15 cellular contexts compared by ENCODE assay signal in the genomic region with DNA sequence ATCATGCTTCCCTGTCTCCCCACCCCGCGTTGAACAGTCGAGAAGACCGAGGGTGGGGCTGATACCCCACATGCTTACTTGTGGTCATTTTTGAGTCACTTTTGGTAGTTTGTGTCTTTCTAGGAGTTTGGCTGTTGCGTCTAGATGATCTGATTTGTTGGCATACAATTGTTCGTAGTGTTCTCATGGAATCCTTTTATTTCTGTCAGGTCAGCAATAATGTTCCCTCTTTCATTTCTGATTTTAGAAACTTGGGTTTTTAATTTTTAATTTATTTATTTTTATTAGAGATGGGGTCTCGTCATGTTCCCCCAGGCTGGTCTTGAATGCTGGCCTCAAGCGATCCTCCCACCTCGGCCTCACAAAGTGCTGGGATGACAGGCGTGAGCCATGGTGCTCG. TPM values are rescaled to one million over a fixed set of nuclear protein-coding genes. Genes with fewer than 3 reads are reported as not detected.
DNase-seq lines count a peak whose midpoint lies in the region; ATAC-seq, FAIRE-seq and TF ChIP-seq lines count a peak whose summit lies in the region.
"Had no signal": no experiment of that assay in that cellular context is flagged by ENCODE, and none has a peak within 500 bp of the region (broad histone marks: within the 10 kb centered on the region; RNA-seq: fewer than 3 reads in every experiment).

No MANE protein-coding gene starts in this region.

- H3K9ac ChIP-seq in BLaER1 treated with 17β-estradiol and CSF1 and Interleukin-3, amounts not matched to agents 10 nM and 100 nM, result no peak overlapping the region
- H3K9ac ChIP-seq in IMR-90 (ENCODE audit: low read depth, low read length), result no peak overlapping the region
- H3K9ac ChIP-seq in GM12878 (ENCODE audit: control insufficient read depth, insufficient read depth, low read length), result no peak overlapping the region

- H3K79me2 ChIP-seq in GM12878 (ENCODE audit: control insufficient read depth, insufficient read depth, low read length), result peaks cover 3% of the 10 kb centered on the region; the same call in 1 of the 2 replicates

- ATAC-seq in IMR-90 (ENCODE audit: low read depth), result no peak
- ATAC-seq in GM12878, result no peak
- ATAC-seq in memory B cell (ENCODE audit: low read depth), result no peak

- H3K9me3 Mint-ChIP-seq in memory B cell, result no peaks in the 10 kb centered on the region
- H3K9me3 Mint-ChIP-seq: T-helper 2 cell treated with Interferon-gamma antibody and Interleukin-4, amounts not matched to agents 5 μg/mL and 100 μg/mL, for 36 hours had no signal

- TF ChIP-seq EP300 in GM12878 (IDR thresholded peaks at IDR 0.05; ENCODE audit: borderline replicate concordance in 1 of 2, control insufficient read depth in 1 of 2, low read depth in 2 of 2, low read length in 2 of 2), result no peak

- H2BK15ac ChIP-seq in IMR-90 (ENCODE audit: low read depth, low read length), result no peak overlapping the region

- RAD21 ChIA-PET in GM12878 (lab: Charles Lee; ENCODE audit: unreplicated experiment), result interaction anchor here (0.7 to 2.7 kb wide), 5 partner anchors 13 to 45 kb away, joined by 3 to 28 read pairs (median 6); partner anchors contain the start of gene SH3TC1

- H4K20me1 ChIP-seq in BLaER1 treated with 17β-estradiol and CSF1 and Interleukin-3, amounts not matched to agents 10 nM and 100 nM, result peaks cover 0 to 100% (median 22%) of the 10 kb centered on the region in 11 experiments; a peak in 11 of 22 replicates
- H4K20me1 ChIP-seq in IMR-90 (ENCODE audit: insufficient read depth, low read length), result no peaks in the 10 kb centered on the region; the same call in 1 of the 2 replicates
- H4K20me1 ChIP-seq in GM12878 (ENCODE audit: control insufficient read depth, insufficient read depth), result no peaks in the 10 kb centered on the region

- no peak overlapping the region for H4K8ac ChIP-seq in IMR-90 (ENCODE audit: low read depth in 2 of 2, low read length in 2 of 2)

- peaks cover 11% of the 10 kb centered on the region for H3K36me3 Mint-ChIP-seq in memory B cell

- peak overlapping the region; percentile 69 for H3K27ac Mint-ChIP-seq in memory B cell
- H3K27ac Mint-ChIP-seq: T-helper 2 cell treated with Interferon-gamma antibody and Interleukin-4, amounts not matched to agents 5 μg/mL and 100 μg/mL, for 36 hours had no signal

- CTCF ChIA-PET in IMR-90 (lab: Yijun Ruan, JAX), result interaction anchor here (2.8 kb wide), 1 partner anchor 53 kb away, joined by 6 read pairs; no protein-coding TSS in a partner anchor
- CTCF ChIA-PET in GM12878 (lab: Yijun Ruan, JAX), result interaction anchor here (0.8 to 4.1 kb wide), 7 partner anchors 8 to 173 kb away, joined by 3 to 12 read pairs (median 5); partner anchors contain the start of gene SH3TC1

- no peak overlapping the region for H3K18ac ChIP-seq in IMR-90 (ENCODE audit: low read depth, low read length)

- 90% methylated on average over 2 of the region's 11 CpGs; no CpG with 5 or more reads in 1 of the 2 experiments for WGBS in IMR-90 (ENCODE audit: extremely low coverage in 2 of 2, insufficient read length in 1 of 2), 2 experiments
- WGBS in GM12878 (ENCODE audit: insufficient coverage, insufficient replicate concordance, low lambda C conversion rate, missing lambda C conversion rate), result 82% methylated on average over 11 of the region's 11 CpGs

- peaks cover 15% of the 10 kb centered on the region for H3K4me1 Mint-ChIP-seq in memory B cell

- SMC1A ChIA-PET in GM12878 (lab: Charles Lee; ENCODE audit: uncharacterized antibody, unreplicated experiment), result interaction anchor here (0.8 to 1.7 kb wide), 3 partner anchors 8 to 53 kb away, joined by 4 to 7 read pairs (median 7); partner anchors contain the start of gene SH3TC1

- no peak for TF ChIP-seq POLR2A in IMR-90 (IDR thresholded peaks at IDR 0.05; ENCODE audit: low read depth, low read length)
- no peak for TF ChIP-seq POLR2A in GM12878 (IDR thresholded peaks at IDR 0.05; ENCODE audit: low read depth, low read length)

- TF ChIP-seq CTCF in IMR-90 (conservative IDR thresholded peaks at IDR 0.05; ENCODE audit: low read depth, low read length) (no peak), GM12878 (IDR thresholded peaks at IDR 0.05 in 2 of 3, conservative IDR thresholded peaks at IDR 0.05 in 1 of 3; ENCODE audit: control insufficient read depth in 2 of 3, extremely low read depth in 1 of 3, insufficient read depth in 1 of 3, low read depth in 3 of 3, low read length in 3 of 3) (no peak)

- no peak overlapping the region for H3K4me3 Mint-ChIP-seq in memory B cell
- H3K4me3 Mint-ChIP-seq: T-helper 2 cell treated with Interferon-gamma antibody and Interleukin-4, amounts not matched to agents 5 μg/mL and 100 μg/mL, for 36 hours had no signal

- peaks cover 58 to 71% (median 64%) of the 10 kb centered on the region in 10 experiments for H3K4me1 ChIP-seq in BLaER1 treated with 17β-estradiol and CSF1 and Interleukin-3, amounts not matched to agents 10 nM and 100 nM
- H3K4me1 ChIP-seq in IMR-90 (ENCODE audit: control insufficient read depth, insufficient read depth, low read length) (peaks cover 7% of the 10 kb centered on the region), GM12878 (ENCODE audit: control insufficient read depth, insufficient read depth, low read length) (peaks cover 29% of the 10 kb centered on the region)

- H2AK5ac ChIP-seq in IMR-90 (ENCODE audit: low read depth, low read length), result no peak overlapping the region

- dilution Hi-C loops in IMR-90 (cut with HindIII; ENCODE audit: low sequenced_read_pairs, unreplicated experiment), result no loop called here

- no peak overlapping the region for H4K5ac ChIP-seq in IMR-90 (ENCODE audit: low read depth, low read length)

- peak overlapping the region in 7 of 11 experiments; percentile 45 to 90 (median 73); a peak in 9 of 22 replicates for H3K27ac ChIP-seq in BLaER1 treated with 17β-estradiol and CSF1 and Interleukin-3, amounts not matched to agents 10 nM and 100 nM
- H3K27ac ChIP-seq in IMR-90 (ENCODE audit: insufficient read depth, low read length) (no peak overlapping the region), GM12878 (ENCODE audit: control insufficient read depth, insufficient read depth) (no peak overlapping the region; the same call in 1 of the 2 replicates)

- no peak overlapping the region for H4K91ac ChIP-seq in IMR-90 (ENCODE audit: insufficient read depth, low read depth, low read length)

- no peak overlapping the region for H3K4ac ChIP-seq in IMR-90 (ENCODE audit: low read depth, low read length)

- H2BK120ac ChIP-seq in IMR-90 (ENCODE audit: low read depth, low read length), result no peak overlapping the region

- peaks cover 0 to 5% (median 0%) of the 10 kb centered on the region in 11 experiments; a peak in 1 of 22 replicates for H3K9me3 ChIP-seq in BLaER1 treated with 17β-estradiol and CSF1 and Interleukin-3, amounts not matched to agents 10 nM and 100 nM (replicated peaks in 1 of 11)
- H3K9me3 ChIP-seq in IMR-90 (ENCODE audit: control insufficient read depth, insufficient read depth, low read length) (no peaks in the 10 kb centered on the region), GM12878 (replicated peaks; ENCODE audit: control insufficient read depth, insufficient read depth, low read length) (no peaks in the 10 kb centered on the region)

- H2AFZ ChIP-seq in IMR-90 (replicated peaks; ENCODE audit: low read length, poor library complexity) (no peak overlapping the region), GM12878 (ENCODE audit: control insufficient read depth, low read depth, low read length) (no peak overlapping the region)

- no peak overlapping the region for H3K56ac ChIP-seq in IMR-90 (ENCODE audit: extremely low read depth, insufficient read depth, low read length)

- H3K9me1 ChIP-seq in IMR-90 (ENCODE audit: insufficient read depth, low read length), result 0 out of 2 replicates have a peak, but pooled peaks cover 6% of the 10 kb centered on the region

- no peak overlapping the region for H2AK9ac ChIP-seq in IMR-90 (replicated peaks; ENCODE audit: low read depth, low read length, poor library complexity)

- intact Hi-C loops in IMR-90 (cut with micrococcal nuclease), result no loop called here
- intact Hi-C loops in GM12878 (cut with micrococcal nuclease; ENCODE audit: unreplicated experiment), result no loop called here

- H3K27me3 Mint-ChIP-seq in memory B cell, result no peaks in the 10 kb centered on the region

- POLR2A ChIA-PET in IMR-90 (lab: Charles Lee; ENCODE audit: unreplicated experiment), result interaction anchor here (0.6 kb wide), 1 partner anchor 179 kb away, joined by 3 read pairs; no protein-coding TSS in a partner anchor
- POLR2A ChIA-PET in GM12878 (lab: Charles Lee), result interaction anchor here (1.0 to 2.5 kb wide), 3 partner anchors 28 to 31 kb away, joined by 3 to 14 read pairs (median 6); partner anchors contain the start of gene SH3TC1

- H3K36me3 ChIP-seq in BLaER1 treated with 17β-estradiol and CSF1 and Interleukin-3, amounts not matched to agents 10 nM and 100 nM, result peaks cover 23 to 92% (median 38%) of the 10 kb centered on the region in 11 experiments; a peak in 19 of 22 replicates
- no peaks in the 10 kb centered on the region for H3K36me3 ChIP-seq in IMR-90 (ENCODE audit: control insufficient read depth, insufficient read depth, low read length)
- H3K36me3 ChIP-seq in GM12878 (ENCODE audit: control insufficient read depth in 2 of 2, insufficient read depth in 2 of 2, low read length in 1 of 2), result peaks cover 16 to 21% of the 10 kb centered on the region in 2 experiments

- in situ Hi-C loops in IMR-90 (cut with MboI; ENCODE audit: low sequenced_read_pairs), result no loop called here
- in situ Hi-C loops in GM12878 (cut with MboI), result no loop called here

- H3K79me1 ChIP-seq in IMR-90 (ENCODE audit: low read depth in 1 of 2, low read length in 2 of 2), result no peaks in the 10 kb centered on the region

- no peak overlapping the region for H3K4me3 ChIP-seq in BLaER1 treated with 17β-estradiol and CSF1 and Interleukin-3, amounts not matched to agents 10 nM and 100 nM
- no peak overlapping the region for H3K4me3 ChIP-seq in IMR-90 (ENCODE audit: insufficient read depth, low read depth, low read length)
- H3K4me3 ChIP-seq in GM12878, result no peak overlapping the region

- no peak overlapping the region for H2BK20ac ChIP-seq in IMR-90 (ENCODE audit: low read depth, low read length)

- no peak for DNase-seq in IMR-90
- DNase-seq in GM12878 (ENCODE audit: low read depth, low spot score), result no peak
- no peak for DNase-seq in memory B cell (ENCODE audit: low spot score in 2 of 2)
- DNase-seq in globus pallidus (ENCODE audit: low spot score), result no peak
- no peak for DNase-seq in activated CD4-positive, alpha-beta T cell treated with anti-CD3 and anti-CD28 coated beads, Interleukin-2, amount 50 U/mL, for 1 hour
- DNase-seq in SKM-1 treated with dmso at 0.1 percent for 144 hours (lab: John Stamatoyannopoulos, UW; ENCODE audit: unreplicated experiment), result no peak
- DNase-seq in GOT3 (lab: John Stamatoyannopoulos, UW), result no peak
- DNase-seq: H7, NCI-H1105 treated with DMSO at 0.1 percent for 48 hours, NCI-H187, NCI-H2107, NCI-H524 treated with DMSO at 0.1 percent for 48 hours had no signal

- peak overlapping the region; percentile 44 to 96 (median 88); a peak in 20 of 22 replicates for H3K4me2 ChIP-seq in BLaER1 treated with 17β-estradiol and CSF1 and Interleukin-3, amounts not matched to agents 10 nM and 100 nM
- H3K4me2 ChIP-seq in IMR-90 (ENCODE audit: low read depth, low read length) (no peak overlapping the region), GM12878 (ENCODE audit: control insufficient read depth, insufficient read depth) (no peak overlapping the region)

- H3K23ac ChIP-seq in IMR-90 (ENCODE audit: low read depth, low read length), result no peak overlapping the region

- H2BK5ac ChIP-seq in IMR-90 (ENCODE audit: low read depth, low read length, poor library complexity, severe bottlenecking), result no peak overlapping the region

- peak; percentile 35 for FAIRE-seq in GM12878 (lab: Jason Lieb, UNC)
- FAIRE-seq: HTR-8/SVneo had no signal

- H3K14ac ChIP-seq in IMR-90 (replicated peaks; ENCODE audit: low read depth, low read length), result no peak overlapping the region

- BruUV-seq in IMR-90 (replicated peaks; lab: Mats Ljungman, UMichigan) (no TSS peak), GM12878 (replicated peaks; lab: Mats Ljungman, UMichigan) (no TSS peak)

- TF ChIP-seq RAD21 in IMR-90 (IDR thresholded peaks at IDR 0.05; ENCODE audit: low read length), result no peak
- no peak for TF ChIP-seq RAD21 in GM12878 (IDR thresholded peaks at IDR 0.05; ENCODE audit: insufficient read depth, low read depth, low read length)

- no peaks in the 10 kb centered on the region for H3K27me3 ChIP-seq in BLaER1 treated with 17β-estradiol and CSF1 and Interleukin-3, amounts not matched to agents 10 nM and 100 nM
- H3K27me3 ChIP-seq in IMR-90 (ENCODE audit: control insufficient read depth, insufficient read depth, low read length), result peaks cover 3% of the 10 kb centered on the region; the same call in 1 of the 2 replicates
- no peaks in the 10 kb centered on the region for H3K27me3 ChIP-seq in GM12878 (replicated peaks in 1 of 2; ENCODE audit: control insufficient read depth in 2 of 2, insufficient read depth in 2 of 2, low read length in 1 of 2)

RNA-seq across cellular contexts. Expression of gene SH3TC1, which starts 30.9 kb away (rescaled TPM):
- 1.4 and 1.6 TPM in 2 replicates for total RNA-seq in IMR-90 (2012; rRNA removed)
- 2.2 and 2.3 TPM in 2 replicates for polyA plus RNA-seq in IMR-90 (2012; rRNA removed)
- 2.4 and 2.5 TPM in 2 replicates for polyA plus RNA-seq in IMR-90 (2012; cell fraction: cytosol; rRNA removed)
- 7.2 and 19.2 TPM in 2 replicates for polyA plus RNA-seq in IMR-90 (2012; cell fraction: nucleus; rRNA removed; ENCODE audit: low replicate concordance)
- total RNA-seq in GM12878 (2013; cell fraction: nucleolus; rRNA removed), result 199 and 223 TPM in 2 replicates
- 30.4 and 33.1 TPM in 2 replicates for total RNA-seq in GM12878 (2014; rRNA removed)
- 14.6 and 15.4 TPM in 2 replicates for total RNA-seq in GM12878 (2014; rRNA removed; fragmentation: Illumina TruSeq; extraction: Trizol)
- 39.6 and 47.0 TPM in 2 replicates for total RNA-seq in GM12878 (2021)
- polyA plus RNA-seq in GM12878 (2011; ENCODE audit: low read depth), result 11.1 TPM
- polyA plus RNA-seq in GM12878 (2011; rRNA removed), result 13.0 and 19.8 TPM in 2 replicates
- polyA plus RNA-seq in GM12878 (2011; cell fraction: cytosol; rRNA removed), result 23.9 and 42.0 TPM in 2 replicates
- 186 and 189 TPM in 2 replicates for polyA plus RNA-seq in GM12878 (2011; cell fraction: nucleus; rRNA removed)
- polyA plus RNA-seq in GM12878 (2012), result 21.8 and 26.5 TPM in 2 replicates
- 2.6 and 7.4 TPM in 2 replicates for polyA plus RNA-seq in GM12878 (2014; fragmentation: Illumina TruSeq; extraction: Trizol)
- under 1 TPM; 0.19 to 0.62 TPM for polyA plus RNA-seq in GM12878 (2014; fragmentation: Nextera tagmentation; extraction: Ambion mirVana)
- 28.4 and 31.8 TPM in 2 replicates for polyA plus RNA-seq in GM12878 (2014; rRNA removed)
- 10 to 100 TPM; 17.0 to 19.8 TPM for polyA plus RNA-seq in GM12878 (2016; fragmentation: Nextera tagmentation; extraction: Ambion mirVana)
- polyA minus RNA-seq in GM12878 (2011; rRNA and poly(A)+ RNA removed), result 23.7 and 77.3 TPM in 2 replicates
- polyA minus RNA-seq in GM12878 (2011; cell fraction: cytosol; rRNA and poly(A)+ RNA removed), result 22.4 and 33.3 TPM in 2 replicates
- polyA minus RNA-seq in GM12878 (2011; cell fraction: nucleus; rRNA and poly(A)+ RNA removed), result 101 and 153 TPM in 2 replicates

RNA-seq across cellular contexts. Expression of gene HTRA3, which starts 39.5 kb away (rescaled TPM):
- 1.1 and 1.3 TPM in 2 replicates for total RNA-seq in IMR-90 (2012; rRNA removed)
- 8.9 and 9.5 TPM in 2 replicates for polyA plus RNA-seq in IMR-90 (2012; rRNA removed)
- 5.3 and 12.8 TPM in 2 replicates for polyA plus RNA-seq in IMR-90 (2012; cell fraction: cytosol; rRNA removed)
- polyA plus RNA-seq in IMR-90 (2012; cell fraction: nucleus; rRNA removed; ENCODE audit: low replicate concordance), result 3.7 and 5.2 TPM in 2 replicates
- not detected in 2 replicates for total RNA-seq in GM12878 (2013; cell fraction: nucleolus; rRNA removed)
- total RNA-seq in GM12878 (2014; rRNA removed), result not detected in 2 replicates
- not detected in 2 replicates for total RNA-seq in GM12878 (2014; rRNA removed; fragmentation: Illumina TruSeq; extraction: Trizol)
- total RNA-seq in GM12878 (2021), result 0.08 TPM in 1 of 2 replicates, not detected in the other
- polyA plus RNA-seq in GM12878 (2011; ENCODE audit: low read depth), result not detected
- 0.72 and 1.2 TPM in 2 replicates for polyA plus RNA-seq in GM12878 (2011; rRNA removed)
- 1.9 and 2.3 TPM in 2 replicates for polyA plus RNA-seq in GM12878 (2011; cell fraction: cytosol; rRNA removed)
- 1.0 and 1.7 TPM in 2 replicates for polyA plus RNA-seq in GM12878 (2011; cell fraction: nucleus; rRNA removed)
- 0.11 TPM in 1 of 2 replicates, not detected in the other for polyA plus RNA-seq in GM12878 (2012)
- 0.04 TPM in 1 of 2 replicates, not detected in the other for polyA plus RNA-seq in GM12878 (2014; fragmentation: Illumina TruSeq; extraction: Trizol)
- polyA plus RNA-seq in GM12878 (2014; fragmentation: Nextera tagmentation; extraction: Ambion mirVana), result not detected
- not detected in 2 replicates for polyA plus RNA-seq in GM12878 (2014; rRNA removed)
- polyA plus RNA-seq in GM12878 (2016; fragmentation: Nextera tagmentation; extraction: Ambion mirVana), result not detected
- polyA minus RNA-seq in GM12878 (2011; rRNA and poly(A)+ RNA removed), result 0.73 and 1.3 TPM in 2 replicates
- 0.73 TPM in 1 of 2 replicates, not detected in the other for polyA minus RNA-seq in GM12878 (2011; cell fraction: cytosol; rRNA and poly(A)+ RNA removed)
- polyA minus RNA-seq in GM12878 (2011; cell fraction: nucleus; rRNA and poly(A)+ RNA removed), result 0.36 and 0.57 TPM in 2 replicates

Comparison
In these comparisons a context has a peak if more than half of its experiments do, and no peak if none do; other contexts are left out.
1. H3K27ac ChIP-seq: peak in BLaER1 treated with 17β-estradiol and CSF1 and Interleukin-3, amounts not matched to agents 10 nM and 100 nM (7 of 11); none in IMR-90 (single experiment) and GM12878 (single experiment).
2. H3K4me2 ChIP-seq: peak in BLaER1 treated with 17β-estradiol and CSF1 and Interleukin-3, amounts not matched to agents 10 nM and 100 nM (11 of 11); none in IMR-90 (single experiment) and GM12878 (single experiment).